8 cellular contexts compared by ENCODE assay signal in genomic region chr6:116561377-116562018, GRCh38. TPM values are rescaled to one million over a fixed set of nuclear protein-coding genes. Genes with fewer than 3 reads are reported as not detected.
DNase-seq lines count a peak whose midpoint lies in the region; ATAC-seq and TF ChIP-seq lines count a peak whose summit lies in the region.

No MANE protein-coding gene starts in this region.

- no peaks in the 10 kb centered on the region for H3K9me3 Mint-ChIP-seq in natural killer cell

- POLR2A ChIA-PET in AG04449 (lab: Yijun Ruan, JAX), result interaction anchor here (1.1 kb wide), 1 partner anchor 10 kb away, joined by 4 read pairs; the partner anchor contains the start of gene RWDD1

- CTCF ChIA-PET in AG04449 (lab: Yijun Ruan, JAX), result interaction anchor here (0.6 to 11.6 kb wide), 51 partner anchors 8 to 446 kb away, joined by 3 to 188 read pairs (median 6); partner anchors contain the start of genes CALHM4, CALHM5, DSE and RWDD1

- no peaks in the 10 kb centered on the region for H3K4me1 Mint-ChIP-seq in natural killer cell

- H3K4me3 Mint-ChIP-seq in natural killer cell, result no peak overlapping the region

- H3K27ac Mint-ChIP-seq in natural killer cell, result no peak overlapping the region

- H3K4me3 ChIP-seq in AG04449 (ENCODE audit: low read depth, low read length), result no peak overlapping the region

- no peak for DNase-seq in AG04449 (ENCODE audit: low read depth, low spot score)
- peak; percentile 13 for DNase-seq in NOMO-1 treated with dmso at 0.1 percent for 144 hours (lab: John Stamatoyannopoulos, UW; ENCODE audit: unreplicated experiment)
- DNase-seq in activated T-cell treated with anti-CD3 and anti-CD28 coated beads for 1 hour (ENCODE audit: low read depth), result peak; percentile 48
- peak; percentile 54 for DNase-seq in natural killer cell
- DNase-seq in stimulated activated naive CD4-positive, alpha-beta T cell (lab: John Stamatoyannopoulos, UW), result peak; percentile 30 to 71 (median 46)

- peaks cover 31 to 35% of the 10 kb centered on the region in 2 donors for H3K27me3 Mint-ChIP-seq in natural killer cell (ENCODE audit: low read depth in 2 of 2)

- TF ChIP-seq CTCF in AG04449 (IDR thresholded peaks at IDR 0.05; ENCODE audit: insufficient read depth, low read length, missing control alignments) (peak; percentile 70), natural killer cell (IDR thresholded peaks at IDR 0.05) (peak; percentile 93)

- intact Hi-C loops in natural killer cell (cut with micrococcal nuclease), result loop anchor here (2.0 to 5.0 kb wide), 2 partner anchors 275 to 344 kb away; no protein-coding TSS in a partner anchor

- H3K36me3 Mint-ChIP-seq in natural killer cell, result no peaks in the 10 kb centered on the region

- ATAC-seq in GM18511 (IDR thresholded peaks at IDR 0.05; ENCODE audit: unreplicated experiment) (peak; percentile 73), HG03565 (IDR thresholded peaks at IDR 0.05; ENCODE audit: unreplicated experiment) (peak; percentile 68), esophagus mucosa (peak; percentile 77), natural killer cell (peak; percentile 83 to 95 (median 90))

RNA-seq across cellular contexts. Expression of gene CALHM4, which starts 7.9 kb away (rescaled TPM):
- not detected for total RNA-seq in esophagus mucosa
- not detected for total RNA-seq in natural killer cell

RNA-seq across cellular contexts. Expression of gene RWDD1, which starts 9.8 kb away (rescaled TPM):
- total RNA-seq in esophagus mucosa, result 28.4 TPM
- total RNA-seq in natural killer cell, result 10 to 100 TPM; 47.0 to 48.9 (median 47.1) TPM

RNA-seq across cellular contexts. Expression of gene TRAPPC3L, which starts 16.0 kb away (rescaled TPM):
- total RNA-seq in esophagus mucosa (not detected), natural killer cell (under 1 TPM in 1 of 3 donors, not detected in 2; 0.66 TPM)

RNA-seq across cellular contexts. Expression of gene CALHM5, which starts 50.1 kb away (rescaled TPM):
- total RNA-seq in esophagus mucosa (0.12 TPM), natural killer cell (under 1 TPM in 2 of 3 donors, not detected in 1; 0.05 TPM)

RNA-seq across cellular contexts. Expression of gene RSPH4A, which starts 54.8 kb away (rescaled TPM):
- total RNA-seq in esophagus mucosa, result not detected
- total RNA-seq in natural killer cell, result 1 to 10 TPM in 1 of 3 donors, under 1 TPM in 2; 0.64 to 1.0 (median 0.95) TPM
